29 cellular contexts compared by ENCODE assay signal in the genomic region with DNA sequence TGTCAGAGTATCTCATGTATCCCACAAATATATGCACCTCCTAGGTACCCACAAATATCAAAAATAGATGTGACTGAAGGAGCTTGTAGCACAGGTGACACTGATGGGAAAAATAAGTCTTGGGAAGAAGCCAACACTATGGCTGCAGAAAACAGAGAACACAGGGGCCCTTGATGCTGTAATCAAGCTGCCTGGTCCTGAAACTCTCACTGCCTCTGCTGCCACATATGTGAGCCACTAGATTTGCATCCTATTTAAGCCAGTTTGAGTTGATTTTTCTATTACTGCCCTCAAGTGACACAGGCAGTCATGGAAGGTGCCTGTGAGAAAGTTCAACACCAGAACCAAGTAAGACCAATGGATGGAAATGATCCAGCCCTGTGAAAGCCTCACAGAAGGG.
"Had no signal": no experiment of that assay in that cellular context is flagged by ENCODE, and none has a peak within 500 bp of the region (broad histone marks: within the 10 kb centered on the region; RNA-seq: fewer than 3 reads in every experiment).

No MANE protein-coding gene starts in this region.

- ATAC-seq: activated CD4-positive, CD25-positive, alpha-beta regulatory T cell treated with anti-CD3 and anti-CD28 coated beads, Interleukin-2, amount 50 U/mL, for 24 hours; activated CD8-positive, alpha-beta T cell treated with anti-CD3 and anti-CD28 coated beads for 36 hours; activated T-cell treated with anti-CD3 and anti-CD28 coated beads, Interleukin-2, amount 50 U/mL, for 4 hours; activated T-helper 17 cell treated with anti-CD3 and anti-CD28 coated beads, Interleukin-2, amount 50 U/mL, for 72 hours; effector memory CD8-positive, alpha-beta T cell; foreskin keratinocyte had no signal

- FAIRE-seq: astrocyte, colon had no signal

- H3K4me3 ChIP-seq: esophagus muscularis mucosa, gastrocnemius medialis had no signal

- DNase-seq: activated B cell treated with CpG ODN at 0.5 μM for 24 hours; activated CD4-positive, alpha-beta T cell treated with anti-CD3 and anti-CD28 coated beads for 48 hours; activated CD4-positive, alpha-beta T cell treated with anti-CD3 and anti-CD28 coated beads, Interleukin-2, amount 50 U/mL, for 1 hour; activated CD4-positive, alpha-beta T cell treated with anti-CD3 and anti-CD28 coated beads, Interleukin-2, amount 50 U/mL, for 48 hours; activated CD8-positive, alpha-beta memory T cell treated with anti-CD3 and anti-CD28 coated beads for 24 hours; activated CD8-positive, alpha-beta T cell treated with anti-CD3 and anti-CD28 coated beads for 36 hours; activated effector memory CD4-positive, alpha-beta T cell treated with Interleukin-2 at 50 U/mL for 16 hours; activated gamma-delta T cell treated with Interleukin-2 at 50 U/mL for 16 hours; activated naive CD4-positive, alpha-beta T cell treated with anti-CD3 and anti-CD28 coated beads, Interleukin-2, amount 50 U/mL, for 16 hours; activated naive CD4-positive, alpha-beta T cell treated with Interleukin-2 at 50 U/mL for 16 hours; activated T-cell treated with anti-CD3 and anti-CD28 coated beads, Interleukin-2, amount 50 U/mL, for 4 hours; amniotic stem cell; anterior cingulate cortex; caudate nucleus; cortex of kidney; dermis blood vessel endothelial cell; effector CD4-positive, alpha-beta T cell; effector memory CD8-positive, alpha-beta T cell; erythroblast; foreskin keratinocyte; hippocampal formation; T1000; WERI-Rb-1 had no signal

- H3K27me3 ChIP-seq: foreskin keratinocyte, gastrocnemius medialis had no signal

- H3K36me3 ChIP-seq: esophagus muscularis mucosa, gastrocnemius medialis, WERI-Rb-1 had no signal

- H3K27ac ChIP-seq: esophagus muscularis mucosa, foreskin keratinocyte, gastrocnemius medialis, WERI-Rb-1 had no signal

- H3K9me3 ChIP-seq: esophagus muscularis mucosa, gastrocnemius medialis had no signal

- H3K4me1 ChIP-seq: esophagus muscularis mucosa, foreskin keratinocyte had no signal
